Comparison of ENCODE assay signal across 36 cellular contexts in genomic region chr1:248625971-248626370, GRCh38. TPM values are rescaled to one million over a fixed set of nuclear protein-coding genes. Genes with fewer than 3 reads are reported as not detected.
"Had no signal": no experiment of that assay in that cellular context is flagged by ENCODE, and none has a peak within 500 bp of the region (broad histone marks: within the 10 kb centered on the region; RNA-seq: fewer than 3 reads in every experiment).

No MANE protein-coding gene starts in this region.

- H3K4me1 ChIP-seq: left ventricle myocardium inferior, parathyroid adenoma, psoas muscle, right atrium auricular region, right lobe of liver, tibial nerve, upper lobe of left lung, vagina had no signal

- H3K36me3 Mint-ChIP-seq: naive thymus-derived CD8-positive, alpha-beta T cell had no signal

- DNase-seq: hypothalamus; islet precursor cell; left ventricle myocardium inferior; midbrain; mucosa of descending colon; naive thymus-derived CD8-positive, alpha-beta T cell; occipital lobe; psoas muscle; right lobe of liver; stimulated activated CD4-positive, alpha-beta T cell treated with anti-CD3 and anti-CD28 coated beads, Interleukin-1b, Interleukin-23, amount 100 ng/mL, for 48 hours; stimulated activated CD4-positive, alpha-beta T cell treated with anti-CD3 and anti-CD28 coated beads, Interleukin-2, amount 100 ng/mL, for 48 hours; stimulated activated CD4-positive, alpha-beta T cell treated with anti-CD3 and anti-CD28 coated beads, Interleukin-4, amount 100 ng/mL, for 4 hours; stimulated activated CD8-positive, alpha-beta memory T cell treated with anti-CD3 and anti-CD28 coated beads, Interleukin-4, amount 100 ng/mL, for 48 hours; stimulated activated naive CD4-positive, alpha-beta T cell treated with Interleukin-2 at 50 U/mL for 16 hours; stimulated activated naive CD8-positive, alpha-beta T cell treated with anti-CD3 and anti-CD28 coated beads, Interleukin-15, amount 100 ng/mL, for 72 hours; substantia nigra; upper lobe of left lung had no signal

- H3K9me3 ChIP-seq: left ventricle myocardium inferior, mucosa of descending colon, psoas muscle, right atrium auricular region, right lobe of liver, tibial nerve, upper lobe of left lung, vagina had no signal

- H3K4me3 ChIP-seq: left ventricle myocardium inferior, lung, mucosa of descending colon, psoas muscle, right atrium auricular region, right lobe of liver, smooth muscle cell, tibial nerve, upper lobe of left lung, vagina had no signal

- H3K27me3 Mint-ChIP-seq: stimulated activated memory B cell treated with anti-CD40 and anti-IgM and Interleukin-4, amounts not matched to agents 10 μg/mL and 1 μg/mL and 100 μg/mL, for 72 hours; stimulated activated naive CD8-positive, alpha-beta T cell treated with anti-CD3 and anti-CD28 coated beads, Interleukin-15, amount 100 ng/mL, for 72 hours had no signal

- H3K4me3 Mint-ChIP-seq: naive thymus-derived CD8-positive, alpha-beta T cell; nephron; neural crest cell; stimulated activated memory B cell treated with anti-CD40 and anti-IgM and Interleukin-4, amounts not matched to agents 10 μg/mL and 1 μg/mL and 100 μg/mL, for 72 hours; stimulated activated naive CD8-positive, alpha-beta T cell treated with anti-CD3 and anti-CD28 coated beads, Interleukin-15, amount 100 ng/mL, for 72 hours had no signal

- H3K9ac ChIP-seq: parathyroid adenoma had no signal

- H3K27ac ChIP-seq: left ventricle myocardium inferior, parathyroid adenoma, psoas muscle, right atrium auricular region, right lobe of liver, tibial nerve, upper lobe of left lung, vagina had no signal

- H3K27me3 ChIP-seq: right atrium auricular region, right lobe of liver, tibial nerve, upper lobe of left lung, vagina had no signal

- H2AFZ ChIP-seq: parathyroid adenoma had no signal

- H3K79me2 ChIP-seq: parathyroid adenoma had no signal

- H3K36me3 ChIP-seq: left ventricle myocardium inferior, right atrium auricular region, right lobe of liver, tibial nerve, upper lobe of left lung, vagina had no signal

- H3K4me2 ChIP-seq: smooth muscle cell had no signal

- H3K27ac Mint-ChIP-seq: naive thymus-derived CD8-positive, alpha-beta T cell; nephron; stimulated activated memory B cell treated with anti-CD40 and anti-IgM and Interleukin-4, amounts not matched to agents 10 μg/mL and 1 μg/mL and 100 μg/mL, for 72 hours; stimulated activated naive CD8-positive, alpha-beta T cell treated with anti-CD3 and anti-CD28 coated beads, Interleukin-15, amount 100 ng/mL, for 72 hours had no signal

- H3K9me3 Mint-ChIP-seq: naive thymus-derived CD8-positive, alpha-beta T cell; stimulated activated memory B cell treated with anti-CD40 and anti-IgM and Interleukin-4, amounts not matched to agents 10 μg/mL and 1 μg/mL and 100 μg/mL, for 72 hours; stimulated activated naive CD8-positive, alpha-beta T cell treated with anti-CD3 and anti-CD28 coated beads, Interleukin-15, amount 100 ng/mL, for 72 hours had no signal

- H3K4me1 Mint-ChIP-seq: nephron; neural crest cell; stimulated activated naive CD8-positive, alpha-beta T cell treated with anti-CD3 and anti-CD28 coated beads, Interleukin-15, amount 100 ng/mL, for 72 hours had no signal

RNA-seq across cellular contexts. Expression of gene OR2T11, which starts 8.9 kb away (rescaled TPM):
- total RNA-seq: kidney epithelial cell; left ventricle myocardium inferior; lung; mesenteric fat pad; mucosa of descending colon; naive thymus-derived CD8-positive, alpha-beta T cell; neural crest cell; occipital lobe; osteocyte; posterior vena cava; psoas muscle; right atrium auricular region; right lobe of liver; skeletal muscle tissue; smooth muscle cell; temporal lobe; tibial nerve; urinary bladder; vagina had no signal
- polyA plus RNA-seq: lung; naive thymus-derived CD8-positive, alpha-beta T cell; psoas muscle; smooth muscle cell; thymus; urinary bladder had no signal

RNA-seq across cellular contexts. Expression of gene OR2T35, which starts 19.1 kb away (rescaled TPM):
- total RNA-seq: kidney epithelial cell; left ventricle myocardium inferior; lung; mesenteric fat pad; mucosa of descending colon; naive thymus-derived CD8-positive, alpha-beta T cell; neural crest cell; occipital lobe; osteocyte; posterior vena cava; psoas muscle; right atrium auricular region; right lobe of liver; skeletal muscle tissue; smooth muscle cell; temporal lobe; tibial nerve; upper lobe of left lung; urinary bladder; vagina had no signal
- polyA plus RNA-seq: lung; naive thymus-derived CD8-positive, alpha-beta T cell; psoas muscle; smooth muscle cell; thymus; urinary bladder had no signal

RNA-seq across cellular contexts. Expression of gene OR2T10, which starts 28.5 kb away (rescaled TPM):
- total RNA-seq: kidney epithelial cell; left ventricle myocardium inferior; lower leg skin; lung; mesenteric fat pad; mucosa of descending colon; naive thymus-derived CD8-positive, alpha-beta T cell; neural crest cell; occipital lobe; osteocyte; posterior vena cava; psoas muscle; right atrium auricular region; right lobe of liver; skeletal muscle tissue; smooth muscle cell; temporal lobe; tibial nerve; upper lobe of left lung; urinary bladder; vagina had no signal
- polyA plus RNA-seq: lung; naive thymus-derived CD8-positive, alpha-beta T cell; psoas muscle; smooth muscle cell; thymus; urinary bladder had no signal

RNA-seq across cellular contexts. Expression of gene OR2T27, which starts 29.4 kb away (rescaled TPM):
- total RNA-seq: kidney epithelial cell; left ventricle myocardium inferior; lower leg skin; lung; mesenteric fat pad; mucosa of descending colon; naive thymus-derived CD8-positive, alpha-beta T cell; neural crest cell; occipital lobe; osteocyte; posterior vena cava; psoas muscle; renal cortical epithelial cell; right atrium auricular region; right lobe of liver; skeletal muscle tissue; smooth muscle cell; temporal lobe; tibial nerve; upper lobe of left lung; urinary bladder; vagina had no signal
- polyA plus RNA-seq: lung; naive thymus-derived CD8-positive, alpha-beta T cell; psoas muscle; smooth muscle cell; thymus; urinary bladder had no signal

RNA-seq across cellular contexts. Expression of gene OR2T34, which starts 51.4 kb away (rescaled TPM):
- total RNA-seq: kidney epithelial cell; left ventricle myocardium inferior; lower leg skin; lung; mesenteric fat pad; mucosa of descending colon; naive thymus-derived CD8-positive, alpha-beta T cell; neural crest cell; occipital lobe; osteocyte; posterior vena cava; psoas muscle; renal cortical epithelial cell; right atrium auricular region; right lobe of liver; skeletal muscle tissue; smooth muscle cell; temporal lobe; tibial nerve; upper lobe of left lung; urinary bladder; vagina had no signal
- polyA plus RNA-seq: lung, psoas muscle, smooth muscle cell, urinary bladder had no signal
